In the genomic region with DNA sequence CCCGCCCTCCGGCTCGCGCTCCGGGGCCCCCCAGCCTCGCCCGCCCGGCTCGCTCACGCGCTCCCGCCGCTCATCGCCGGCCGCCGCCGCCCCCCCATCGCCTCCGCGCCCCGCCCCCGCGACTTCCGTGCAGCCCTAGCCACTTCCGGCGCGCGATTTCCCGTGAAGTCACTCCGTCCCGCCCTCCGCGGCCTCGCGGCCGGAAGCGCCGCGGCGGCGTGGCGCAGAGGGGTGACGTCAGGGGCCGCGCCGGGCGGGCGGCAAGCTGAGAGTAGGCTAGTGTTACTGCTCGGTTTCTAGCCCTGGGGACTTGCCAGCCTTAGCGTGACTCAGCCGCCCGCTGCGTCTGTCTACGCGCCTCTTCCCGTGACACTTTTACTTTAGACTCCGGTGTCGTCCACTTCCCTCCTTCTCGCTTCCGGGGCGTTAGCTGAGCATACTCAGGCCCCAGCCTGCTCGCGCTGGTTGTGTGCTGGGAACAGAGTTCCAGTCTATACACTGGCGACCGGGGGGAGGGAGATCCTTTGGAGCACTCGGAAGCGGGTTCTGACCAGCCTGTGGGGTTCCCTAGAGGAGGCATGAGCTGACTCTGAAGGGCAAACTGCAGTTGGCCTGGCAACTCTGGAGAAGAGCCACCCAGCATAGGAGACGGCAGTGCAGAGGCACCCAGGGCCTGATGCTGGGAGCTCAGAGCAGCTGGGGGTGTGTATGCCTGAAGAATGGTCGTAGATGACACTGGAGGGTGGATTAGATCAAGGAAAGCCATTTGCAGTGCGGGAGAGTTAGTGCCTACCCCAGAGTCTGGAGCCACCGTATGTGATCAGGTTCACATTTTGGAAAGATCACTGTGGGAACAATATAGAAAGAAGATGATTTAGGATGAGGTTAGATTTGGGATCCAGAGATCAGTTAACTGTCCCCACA, we compare ENCODE assay signal across 1 cellular context.
TF ChIP-seq lines count a peak whose summit lies in the region.

A gene (minus strand): TSS at position 137 of the 924 bp plus-strand sequence. CDS start 182 bp downstream, outside the sequence.

TF ChIP-seq in GM12878, 131 proteins besides CTCF, POLR2A, EP300 and RAD21 (continued from another document):
- TF ChIP-seq, protein P1, sequence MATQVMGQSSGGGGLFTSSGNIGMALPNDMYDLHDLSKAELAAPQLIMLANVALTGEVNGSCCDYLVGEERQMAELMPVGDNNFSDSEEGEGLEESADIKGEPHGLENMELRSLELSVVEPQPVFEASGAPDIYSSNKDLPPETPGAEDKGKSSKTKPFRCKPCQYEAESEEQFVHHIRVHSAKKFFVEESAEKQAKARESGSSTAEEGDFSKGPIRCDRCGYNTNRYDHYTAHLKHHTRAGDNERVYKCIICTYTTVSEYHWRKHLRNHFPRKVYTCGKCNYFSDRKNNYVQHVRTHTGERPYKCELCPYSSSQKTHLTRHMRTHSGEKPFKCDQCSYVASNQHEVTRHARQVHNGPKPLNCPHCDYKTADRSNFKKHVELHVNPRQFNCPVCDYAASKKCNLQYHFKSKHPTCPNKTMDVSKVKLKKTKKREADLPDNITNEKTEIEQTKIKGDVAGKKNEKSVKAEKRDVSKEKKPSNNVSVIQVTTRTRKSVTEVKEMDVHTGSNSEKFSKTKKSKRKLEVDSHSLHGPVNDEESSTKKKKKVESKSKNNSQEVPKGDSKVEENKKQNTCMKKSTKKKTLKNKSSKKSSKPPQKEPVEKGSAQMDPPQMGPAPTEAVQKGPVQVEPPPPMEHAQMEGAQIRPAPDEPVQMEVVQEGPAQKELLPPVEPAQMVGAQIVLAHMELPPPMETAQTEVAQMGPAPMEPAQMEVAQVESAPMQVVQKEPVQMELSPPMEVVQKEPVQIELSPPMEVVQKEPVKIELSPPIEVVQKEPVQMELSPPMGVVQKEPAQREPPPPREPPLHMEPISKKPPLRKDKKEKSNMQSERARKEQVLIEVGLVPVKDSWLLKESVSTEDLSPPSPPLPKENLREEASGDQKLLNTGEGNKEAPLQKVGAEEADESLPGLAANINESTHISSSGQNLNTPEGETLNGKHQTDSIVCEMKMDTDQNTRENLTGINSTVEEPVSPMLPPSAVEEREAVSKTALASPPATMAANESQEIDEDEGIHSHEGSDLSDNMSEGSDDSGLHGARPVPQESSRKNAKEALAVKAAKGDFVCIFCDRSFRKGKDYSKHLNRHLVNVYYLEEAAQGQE (IDR thresholded peaks at IDR 0.05; ENCODE audit: low read depth, low read length): no peak
- no peak for TF ChIP-seq TCF7 (IDR thresholded peaks at IDR 0.05; ENCODE audit: borderline replicate concordance)
- TF ChIP-seq ASH2L (IDR thresholded peaks at IDR 0.05; ENCODE audit: borderline replicate concordance, low read depth): no peak; the same call in 1 of the 2 replicates
- no peak for TF ChIP-seq ZZZ3 (IDR thresholded peaks at IDR 0.05; ENCODE audit: control insufficient read depth, insufficient read length, low read depth)
- TF ChIP-seq SMARCA5 (IDR thresholded peaks at IDR 0.05): no peak
- TF ChIP-seq, protein P2, sequence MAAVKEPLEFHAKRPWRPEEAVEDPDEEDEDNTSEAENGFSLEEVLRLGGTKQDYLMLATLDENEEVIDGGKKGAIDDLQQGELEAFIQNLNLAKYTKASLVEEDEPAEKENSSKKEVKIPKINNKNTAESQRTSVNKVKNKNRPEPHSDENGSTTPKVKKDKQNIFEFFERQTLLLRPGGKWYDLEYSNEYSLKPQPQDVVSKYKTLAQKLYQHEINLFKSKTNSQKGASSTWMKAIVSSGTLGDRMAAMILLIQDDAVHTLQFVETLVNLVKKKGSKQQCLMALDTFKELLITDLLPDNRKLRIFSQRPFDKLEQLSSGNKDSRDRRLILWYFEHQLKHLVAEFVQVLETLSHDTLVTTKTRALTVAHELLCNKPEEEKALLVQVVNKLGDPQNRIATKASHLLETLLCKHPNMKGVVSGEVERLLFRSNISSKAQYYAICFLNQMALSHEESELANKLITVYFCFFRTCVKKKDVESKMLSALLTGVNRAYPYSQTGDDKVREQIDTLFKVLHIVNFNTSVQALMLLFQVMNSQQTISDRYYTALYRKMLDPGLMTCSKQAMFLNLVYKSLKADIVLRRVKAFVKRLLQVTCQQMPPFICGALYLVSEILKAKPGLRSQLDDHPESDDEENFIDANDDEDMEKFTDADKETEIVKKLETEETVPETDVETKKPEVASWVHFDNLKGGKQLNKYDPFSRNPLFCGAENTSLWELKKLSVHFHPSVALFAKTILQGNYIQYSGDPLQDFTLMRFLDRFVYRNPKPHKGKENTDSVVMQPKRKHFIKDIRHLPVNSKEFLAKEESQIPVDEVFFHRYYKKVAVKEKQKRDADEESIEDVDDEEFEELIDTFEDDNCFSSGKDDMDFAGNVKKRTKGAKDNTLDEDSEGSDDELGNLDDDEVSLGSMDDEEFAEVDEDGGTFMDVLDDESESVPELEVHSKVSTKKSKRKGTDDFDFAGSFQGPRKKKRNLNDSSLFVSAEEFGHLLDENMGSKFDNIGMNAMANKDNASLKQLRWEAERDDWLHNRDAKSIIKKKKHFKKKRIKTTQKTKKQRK (IDR thresholded peaks at IDR 0.05; ENCODE audit: low read depth, low read length): no peak
- peak; percentile 59; the same call in 1 of the 2 replicates for TF ChIP-seq TBL1XR1 (IDR thresholded peaks at IDR 0.05; ENCODE audit: low read depth, low read length)
- TF ChIP-seq BACH1 (IDR thresholded peaks at IDR 0.05; ENCODE audit: borderline replicate concordance): peak; percentile 98
- no peak for TF ChIP-seq TARDBP (IDR thresholded peaks at IDR 0.05; ENCODE audit: borderline replicate concordance)
- TF ChIP-seq, protein P3, sequence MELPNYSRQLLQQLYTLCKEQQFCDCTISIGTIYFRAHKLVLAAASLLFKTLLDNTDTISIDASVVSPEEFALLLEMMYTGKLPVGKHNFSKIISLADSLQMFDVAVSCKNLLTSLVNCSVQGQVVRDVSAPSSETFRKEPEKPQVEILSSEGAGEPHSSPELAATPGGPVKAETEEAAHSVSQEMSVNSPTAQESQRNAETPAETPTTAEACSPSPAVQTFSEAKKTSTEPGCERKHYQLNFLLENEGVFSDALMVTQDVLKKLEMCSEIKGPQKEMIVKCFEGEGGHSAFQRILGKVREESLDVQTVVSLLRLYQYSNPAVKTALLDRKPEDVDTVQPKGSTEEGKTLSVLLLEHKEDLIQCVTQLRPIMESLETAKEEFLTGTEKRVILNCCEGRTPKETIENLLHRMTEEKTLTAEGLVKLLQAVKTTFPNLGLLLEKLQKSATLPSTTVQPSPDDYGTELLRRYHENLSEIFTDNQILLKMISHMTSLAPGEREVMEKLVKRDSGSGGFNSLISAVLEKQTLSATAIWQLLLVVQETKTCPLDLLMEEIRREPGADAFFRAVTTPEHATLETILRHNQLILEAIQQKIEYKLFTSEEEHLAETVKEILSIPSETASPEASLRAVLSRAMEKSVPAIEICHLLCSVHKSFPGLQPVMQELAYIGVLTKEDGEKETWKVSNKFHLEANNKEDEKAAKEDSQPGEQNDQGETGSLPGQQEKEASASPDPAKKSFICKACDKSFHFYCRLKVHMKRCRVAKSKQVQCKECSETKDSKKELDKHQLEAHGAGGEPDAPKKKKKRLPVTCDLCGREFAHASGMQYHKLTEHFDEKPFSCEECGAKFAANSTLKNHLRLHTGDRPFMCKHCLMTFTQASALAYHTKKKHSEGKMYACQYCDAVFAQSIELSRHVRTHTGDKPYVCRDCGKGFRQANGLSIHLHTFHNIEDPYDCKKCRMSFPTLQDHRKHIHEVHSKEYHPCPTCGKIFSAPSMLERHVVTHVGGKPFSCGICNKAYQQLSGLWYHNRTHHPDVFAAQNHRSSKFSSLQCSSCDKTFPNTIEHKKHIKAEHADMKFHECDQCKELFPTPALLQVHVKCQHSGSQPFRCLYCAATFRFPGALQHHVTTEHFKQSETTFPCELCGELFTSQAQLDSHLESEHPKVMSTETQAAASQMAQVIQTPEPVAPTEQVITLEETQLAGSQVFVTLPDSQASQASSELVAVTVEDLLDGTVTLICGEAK (IDR thresholded peaks at IDR 0.05; ENCODE audit: borderline replicate concordance): peak; percentile 64; the same call in 1 of the 2 replicates
- TF ChIP-seq, protein P4, sequence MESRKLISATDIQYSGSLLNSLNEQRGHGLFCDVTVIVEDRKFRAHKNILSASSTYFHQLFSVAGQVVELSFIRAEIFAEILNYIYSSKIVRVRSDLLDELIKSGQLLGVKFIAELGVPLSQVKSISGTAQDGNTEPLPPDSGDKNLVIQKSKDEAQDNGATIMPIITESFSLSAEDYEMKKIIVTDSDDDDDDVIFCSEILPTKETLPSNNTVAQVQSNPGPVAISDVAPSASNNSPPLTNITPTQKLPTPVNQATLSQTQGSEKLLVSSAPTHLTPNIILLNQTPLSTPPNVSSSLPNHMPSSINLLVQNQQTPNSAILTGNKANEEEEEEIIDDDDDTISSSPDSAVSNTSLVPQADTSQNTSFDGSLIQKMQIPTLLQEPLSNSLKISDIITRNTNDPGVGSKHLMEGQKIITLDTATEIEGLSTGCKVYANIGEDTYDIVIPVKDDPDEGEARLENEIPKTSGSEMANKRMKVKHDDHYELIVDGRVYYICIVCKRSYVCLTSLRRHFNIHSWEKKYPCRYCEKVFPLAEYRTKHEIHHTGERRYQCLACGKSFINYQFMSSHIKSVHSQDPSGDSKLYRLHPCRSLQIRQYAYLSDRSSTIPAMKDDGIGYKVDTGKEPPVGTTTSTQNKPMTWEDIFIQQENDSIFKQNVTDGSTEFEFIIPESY (IDR thresholded peaks at IDR 0.05): no peak
- TF ChIP-seq BMI1 (IDR thresholded peaks at IDR 0.05; ENCODE audit: borderline replicate concordance): no peak
- peak; percentile 86 for TF ChIP-seq GABPA (IDR thresholded peaks at IDR 0.05; ENCODE audit: low read depth)
- TF ChIP-seq, protein P5, sequence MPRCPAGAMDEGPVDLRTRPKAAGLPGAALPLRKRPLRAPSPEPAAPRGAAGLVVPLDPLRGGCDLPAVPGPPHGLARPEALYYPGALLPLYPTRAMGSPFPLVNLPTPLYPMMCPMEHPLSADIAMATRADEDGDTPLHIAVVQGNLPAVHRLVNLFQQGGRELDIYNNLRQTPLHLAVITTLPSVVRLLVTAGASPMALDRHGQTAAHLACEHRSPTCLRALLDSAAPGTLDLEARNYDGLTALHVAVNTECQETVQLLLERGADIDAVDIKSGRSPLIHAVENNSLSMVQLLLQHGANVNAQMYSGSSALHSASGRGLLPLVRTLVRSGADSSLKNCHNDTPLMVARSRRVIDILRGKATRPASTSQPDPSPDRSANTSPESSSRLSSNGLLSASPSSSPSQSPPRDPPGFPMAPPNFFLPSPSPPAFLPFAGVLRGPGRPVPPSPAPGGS (IDR thresholded peaks at IDR 0.05; ENCODE audit: borderline replicate concordance, insufficient read depth, low read depth, low read length, poor library complexity, severe bottlenecking): no peak
- peak; percentile 58 to 88 for TF ChIP-seq SRF (IDR thresholded peaks at IDR 0.05; ENCODE audit: low read depth in 2 of 2, low read length in 2 of 2)
- TF ChIP-seq, protein P6, sequence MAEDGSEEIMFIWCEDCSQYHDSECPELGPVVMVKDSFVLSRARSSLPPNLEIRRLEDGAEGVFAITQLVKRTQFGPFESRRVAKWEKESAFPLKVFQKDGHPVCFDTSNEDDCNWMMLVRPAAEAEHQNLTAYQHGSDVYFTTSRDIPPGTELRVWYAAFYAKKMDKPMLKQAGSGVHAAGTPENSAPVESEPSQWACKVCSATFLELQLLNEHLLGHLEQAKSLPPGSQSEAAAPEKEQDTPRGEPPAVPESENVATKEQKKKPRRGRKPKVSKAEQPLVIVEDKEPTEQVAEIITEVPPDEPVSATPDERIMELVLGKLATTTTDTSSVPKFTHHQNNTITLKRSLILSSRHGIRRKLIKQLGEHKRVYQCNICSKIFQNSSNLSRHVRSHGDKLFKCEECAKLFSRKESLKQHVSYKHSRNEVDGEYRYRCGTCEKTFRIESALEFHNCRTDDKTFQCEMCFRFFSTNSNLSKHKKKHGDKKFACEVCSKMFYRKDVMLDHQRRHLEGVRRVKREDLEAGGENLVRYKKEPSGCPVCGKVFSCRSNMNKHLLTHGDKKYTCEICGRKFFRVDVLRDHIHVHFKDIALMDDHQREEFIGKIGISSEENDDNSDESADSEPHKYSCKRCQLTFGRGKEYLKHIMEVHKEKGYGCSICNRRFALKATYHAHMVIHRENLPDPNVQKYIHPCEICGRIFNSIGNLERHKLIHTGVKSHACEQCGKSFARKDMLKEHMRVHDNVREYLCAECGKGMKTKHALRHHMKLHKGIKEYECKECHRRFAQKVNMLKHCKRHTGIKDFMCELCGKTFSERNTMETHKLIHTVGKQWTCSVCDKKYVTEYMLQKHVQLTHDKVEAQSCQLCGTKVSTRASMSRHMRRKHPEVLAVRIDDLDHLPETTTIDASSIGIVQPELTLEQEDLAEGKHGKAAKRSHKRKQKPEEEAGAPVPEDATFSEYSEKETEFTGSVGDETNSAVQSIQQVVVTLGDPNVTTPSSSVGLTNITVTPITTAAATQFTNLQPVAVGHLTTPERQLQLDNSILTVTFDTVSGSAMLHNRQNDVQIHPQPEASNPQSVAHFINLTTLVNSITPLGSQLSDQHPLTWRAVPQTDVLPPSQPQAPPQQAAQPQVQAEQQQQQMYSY (CRISPR knock-in tag; IDR thresholded peaks at IDR 0.05): no peak
- peak; percentile 99 for TF ChIP-seq CREM (IDR thresholded peaks at IDR 0.05; ENCODE audit: low read depth)
- TF ChIP-seq NRF1 (conservative IDR thresholded peaks at IDR 0.05; ENCODE audit: low read depth, low read length): no peak
- TF ChIP-seq STAT3 (IDR thresholded peaks at IDR 0.05; ENCODE audit: low read depth, low read length): no peak
- TF ChIP-seq TCF12 (IDR thresholded peaks at IDR 0.05; ENCODE audit: low read depth, low read length): peak; percentile 46; the same call in 1 of the 2 replicates
- TF ChIP-seq EED (IDR thresholded peaks at IDR 0.05; ENCODE audit: low read depth): peak; percentile 68
- TF ChIP-seq RUNX3 (IDR thresholded peaks at IDR 0.05; ENCODE audit: low read length): peak; percentile 70
- TF ChIP-seq PML (IDR thresholded peaks at IDR 0.05; ENCODE audit: low read length): peak; percentile 97
- TF ChIP-seq LARP7 (IDR thresholded peaks at IDR 0.05): peak; percentile 12; the same call in 1 of the 2 replicates
- no peak for TF ChIP-seq ZNF622 (IDR thresholded peaks at IDR 0.05)
- TF ChIP-seq, protein P7, sequence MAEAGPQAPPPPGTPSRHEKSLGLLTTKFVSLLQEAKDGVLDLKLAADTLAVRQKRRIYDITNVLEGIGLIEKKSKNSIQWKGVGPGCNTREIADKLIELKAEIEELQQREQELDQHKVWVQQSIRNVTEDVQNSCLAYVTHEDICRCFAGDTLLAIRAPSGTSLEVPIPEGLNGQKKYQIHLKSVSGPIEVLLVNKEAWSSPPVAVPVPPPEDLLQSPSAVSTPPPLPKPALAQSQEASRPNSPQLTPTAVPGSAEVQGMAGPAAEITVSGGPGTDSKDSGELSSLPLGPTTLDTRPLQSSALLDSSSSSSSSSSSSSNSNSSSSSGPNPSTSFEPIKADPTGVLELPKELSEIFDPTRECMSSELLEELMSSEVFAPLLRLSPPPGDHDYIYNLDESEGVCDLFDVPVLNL (IDR thresholded peaks at IDR 0.05; ENCODE audit: low read depth, low read length): peak; percentile 73; the same call in 1 of the 2 replicates
- peak; percentile 83 to 86 for TF ChIP-seq BHLHE40 (IDR thresholded peaks at IDR 0.05; ENCODE audit: borderline replicate concordance in 1 of 2, low read depth in 2 of 2, low read length in 1 of 2)
- TF ChIP-seq DPF2 (IDR thresholded peaks at IDR 0.05): peak; percentile 66
- TF ChIP-seq NR2C1 (IDR thresholded peaks at IDR 0.05): peak; percentile 63
- no peak for TF ChIP-seq YBX1 (IDR thresholded peaks at IDR 0.05)
- TF ChIP-seq, protein P8, sequence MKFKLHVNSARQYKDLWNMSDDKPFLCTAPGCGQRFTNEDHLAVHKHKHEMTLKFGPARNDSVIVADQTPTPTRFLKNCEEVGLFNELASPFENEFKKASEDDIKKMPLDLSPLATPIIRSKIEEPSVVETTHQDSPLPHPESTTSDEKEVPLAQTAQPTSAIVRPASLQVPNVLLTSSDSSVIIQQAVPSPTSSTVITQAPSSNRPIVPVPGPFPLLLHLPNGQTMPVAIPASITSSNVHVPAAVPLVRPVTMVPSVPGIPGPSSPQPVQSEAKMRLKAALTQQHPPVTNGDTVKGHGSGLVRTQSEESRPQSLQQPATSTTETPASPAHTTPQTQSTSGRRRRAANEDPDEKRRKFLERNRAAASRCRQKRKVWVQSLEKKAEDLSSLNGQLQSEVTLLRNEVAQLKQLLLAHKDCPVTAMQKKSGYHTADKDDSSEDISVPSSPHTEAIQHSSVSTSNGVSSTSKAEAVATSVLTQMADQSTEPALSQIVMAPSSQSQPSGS (IDR thresholded peaks at IDR 0.05; ENCODE audit: low read length): peak; percentile 26
